14 cellular contexts compared by ENCODE assay signal in the genomic region with DNA sequence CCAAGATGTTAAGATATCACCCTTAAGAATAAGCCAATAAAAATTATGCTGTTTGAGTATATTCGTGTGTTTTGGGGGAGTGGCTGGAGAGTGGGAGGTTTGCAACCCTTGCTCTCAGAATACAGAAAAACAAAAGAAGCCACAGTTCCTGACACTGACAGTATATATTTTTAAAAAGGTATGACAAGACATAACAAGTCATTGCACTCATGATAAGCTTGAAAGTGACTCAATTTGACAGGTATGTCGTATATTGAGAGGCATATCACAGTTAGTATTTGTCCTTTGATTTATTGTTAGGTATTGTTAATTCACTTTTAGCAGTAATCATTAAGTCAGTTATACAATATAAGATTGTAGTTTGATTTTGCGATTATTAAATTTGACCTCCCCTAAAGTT.
A peak's percentile ranks its signal among the peaks of the same experiment; 100 is the strongest.
DNase-seq lines count a peak whose midpoint lies in the region; ATAC-seq and TF ChIP-seq lines count a peak whose summit lies in the region.
"Had no signal": no experiment of that assay in that cellular context is flagged by ENCODE, and none has a peak within 500 bp of the region (broad histone marks: within the 10 kb centered on the region; RNA-seq: fewer than 3 reads in every experiment).

No MANE protein-coding gene starts in this region.

- H3K4me3 Mint-ChIP-seq in GM23338 (no peak overlapping the region), type B pancreatic cell (no peak overlapping the region)
- H3K4me3 Mint-ChIP-seq: CD4-positive, CD25-positive, alpha-beta regulatory T cell had no signal

- H3K27me3 Mint-ChIP-seq in GM23338 (ENCODE audit: insufficient read depth, low read depth, poor library complexity): peaks cover 4% of the 10 kb centered on the region
- H3K27me3 Mint-ChIP-seq in type B pancreatic cell: no peaks in the 10 kb centered on the region

- 0 out of 2 replicates have a peak, but pooled peaks cover 4% of the 10 kb centered on the region for H3K9me2 ChIP-seq in GM23338 (ENCODE audit: insufficient read depth)

- TF ChIP-seq CTCF in GM23338 (conservative IDR thresholded peaks at IDR 0.05; ENCODE audit: low read depth in 2 of 2) (no peak), RWPE2 (IDR thresholded peaks at IDR 0.05; ENCODE audit: poor library complexity, severe bottlenecking) (no peak), type B pancreatic cell (conservative IDR thresholded peaks at IDR 0.05) (no peak)

- H3K4me2 ChIP-seq in GM23338: peak overlapping the region; percentile 68
- H3K4me2 ChIP-seq: BLaER1 treated with 17β-estradiol and CSF1 and Interleukin-3, amounts not matched to agents 10 nM and 100 nM had no signal

- H3K27ac ChIP-seq in GM23338 (ENCODE audit: low read depth) (no peak overlapping the region), RWPE2 (ENCODE audit: poor library complexity, severe bottlenecking) (peak overlapping the region; percentile 13), epithelial cell of prostate (peak overlapping the region; percentile 4)
- H3K27ac ChIP-seq: BLaER1 treated with 17β-estradiol and CSF1 and Interleukin-3, amounts not matched to agents 10 nM and 100 nM had no signal

- no peaks in the 10 kb centered on the region for H3K27me3 ChIP-seq in GM23338 (ENCODE audit: insufficient read depth)
- H3K27me3 ChIP-seq in RWPE2 (ENCODE audit: insufficient read depth, poor library complexity, severe bottlenecking): no peaks in the 10 kb centered on the region
- H3K27me3 ChIP-seq: BLaER1 treated with 17β-estradiol and CSF1 and Interleukin-3, amounts not matched to agents 10 nM and 100 nM had no signal

- H3K9me3 ChIP-seq in RWPE2 (ENCODE audit: severe bottlenecking): no peaks in the 10 kb centered on the region
- H3K9me3 ChIP-seq: BLaER1 treated with 17β-estradiol and CSF1 and Interleukin-3, amounts not matched to agents 10 nM and 100 nM had no signal

- no peaks in the 10 kb centered on the region for H3F3A ChIP-seq in GM23338 (replicated peaks; ENCODE audit: low read depth)

- H3K9me3 Mint-ChIP-seq in GM23338 (no peaks in the 10 kb centered on the region), type B pancreatic cell (peaks cover 5% of the 10 kb centered on the region)

- no peaks in the 10 kb centered on the region for H3K79me2 ChIP-seq in GM23338 (replicated peaks; ENCODE audit: insufficient read depth)

- ATAC-seq in GM23338 (no peak), RWPE2 (ENCODE audit: low read depth) (peak; percentile 45; the same call in 1 of the 3 replicates), HG02642 (IDR thresholded peaks at IDR 0.05; ENCODE audit: poor library complexity, unreplicated experiment) (no peak)
- ATAC-seq: K562 had no signal

- H3K4me1 Mint-ChIP-seq in GM23338: peaks cover 20% of the 10 kb centered on the region
- H3K4me1 Mint-ChIP-seq in type B pancreatic cell (ENCODE audit: unreplicated experiment): peaks cover 2% of the 10 kb centered on the region
- H3K4me1 Mint-ChIP-seq: CD4-positive, CD25-positive, alpha-beta regulatory T cell had no signal

- peaks cover 23% of the 10 kb centered on the region for H3K4me1 ChIP-seq in GM23338 (ENCODE audit: insufficient read depth)
- peaks cover 14% of the 10 kb centered on the region for H3K4me1 ChIP-seq in RWPE2 (ENCODE audit: insufficient read depth, poor library complexity, severe bottlenecking)
- H3K4me1 ChIP-seq: BLaER1 treated with 17β-estradiol and CSF1 and Interleukin-3, amounts not matched to agents 10 nM and 100 nM had no signal

- H3K27ac Mint-ChIP-seq in GM23338 (no peak overlapping the region), type B pancreatic cell (peak overlapping the region; percentile 21)
- H3K27ac Mint-ChIP-seq: CD4-positive, CD25-positive, alpha-beta regulatory T cell had no signal

- no peak overlapping the region for H2AFZ ChIP-seq in GM23338

- no peaks in the 10 kb centered on the region for H4K20me1 ChIP-seq in GM23338 (replicated peaks; ENCODE audit: insufficient read depth)
- H4K20me1 ChIP-seq: BLaER1 treated with 17β-estradiol and CSF1 and Interleukin-3, amounts not matched to agents 10 nM and 100 nM had no signal

- no peak for DNase-seq in GM23338 (ENCODE audit: low spot score)
- DNase-seq in RWPE2 (ENCODE audit: low spot score): no peak
- no peak for DNase-seq in epithelial cell of prostate (ENCODE audit: low read depth, low spot score)
- DNase-seq in type B pancreatic cell (ENCODE audit: extremely low spot score, unreplicated experiment): no peak
- DNase-seq in stimulated activated CD4-positive, alpha-beta T cell treated with anti-CD3 and anti-CD28 coated beads, Interleukin-15, amount 100 ng/mL, for 24 hours: no peak
- no peak for DNase-seq in effector CD4-positive, alpha-beta T cell
- DNase-seq: 8988T; CD4-positive, CD25-positive, alpha-beta regulatory T cell; DMS53; HCEC 1CT had no signal

- H3K4me3 ChIP-seq in GM23338 (0 out of 2 replicates have a peak overlapping the region, but pooled peaks have one; percentile 7), RWPE2 (ENCODE audit: severe bottlenecking) (no peak overlapping the region)
- H3K4me3 ChIP-seq: BLaER1 treated with 17β-estradiol and CSF1 and Interleukin-3, amounts not matched to agents 10 nM and 100 nM; GM12878; K562 had no signal

- H3K36me3 ChIP-seq in GM23338 (ENCODE audit: insufficient read depth) (no peaks in the 10 kb centered on the region), RWPE2 (ENCODE audit: low read depth) (no peaks in the 10 kb centered on the region)
- H3K36me3 ChIP-seq: BLaER1 treated with 17β-estradiol and CSF1 and Interleukin-3, amounts not matched to agents 10 nM and 100 nM had no signal

- H3K36me3 Mint-ChIP-seq in GM23338 (ENCODE audit: low read depth) (0 out of 3 replicates have a peak, but pooled peaks cover 3% of the 10 kb centered on the region), type B pancreatic cell (no peaks in the 10 kb centered on the region)
- H3K36me3 Mint-ChIP-seq: CD4-positive, CD25-positive, alpha-beta regulatory T cell had no signal

TF ChIP-seq in GM23338, 12 proteins besides CTCF, POLR2A, EP300 and RAD21:
- TF ChIP-seq NANOG (IDR thresholded peaks at IDR 0.05; ENCODE audit: borderline replicate concordance) (no peak), POLR2AphosphoS5 (IDR thresholded peaks at IDR 0.05; ENCODE audit: low read depth) (no peak), REST (IDR thresholded peaks at IDR 0.05; ENCODE audit: unreplicated experiment) (no peak), ZNF331 (CRISPR knock-in tag; IDR thresholded peaks at IDR 0.05; ENCODE audit: low read depth) (no peak), EZH2 (IDR thresholded peaks at IDR 0.05; ENCODE audit: low read depth, unreplicated experiment) (no peak), EZH2phosphoT487 (IDR thresholded peaks at IDR 0.05; ENCODE audit: unreplicated experiment) (no peak)
